Comparison of ENCODE assay signal across 27 cellular contexts in genomic region chr1:81967957-81968356, GRCh38.
DNase-seq lines count a peak whose midpoint lies in the region; TF ChIP-seq lines count a peak whose summit lies in the region.
"Had no signal": no experiment of that assay in that cellular context is flagged by ENCODE, and none has a peak within 500 bp of the region (broad histone marks: within the 10 kb centered on the region; RNA-seq: fewer than 3 reads in every experiment).

No MANE protein-coding gene starts in this region.

- intact Hi-C loops in thyroid gland (cut with DNase I), result no loop called here

- TF ChIP-seq POLR2A in thyroid gland (IDR thresholded peaks at IDR 0.05), result no peak

- H3K9ac ChIP-seq in neuronal stem cell (ENCODE audit: low read depth, low read length, poor library complexity), result no peak overlapping the region
- H3K9ac ChIP-seq: BLaER1 treated with 17β-estradiol and CSF1 and Interleukin-3, amounts not matched to agents 10 nM and 100 nM; SK-N-SH had no signal

- H3K79me1 ChIP-seq in neuronal stem cell (ENCODE audit: low read depth, low read length), result no peaks in the 10 kb centered on the region

- no peak overlapping the region for H3K4me3 ChIP-seq in HEK293 (ENCODE audit: low read depth, low read length)
- no peak overlapping the region for H3K4me3 ChIP-seq in neuronal stem cell (ENCODE audit: low read length in 2 of 2)
- H3K4me3 ChIP-seq in thyroid gland (replicated peaks in 1 of 3), result no peak overlapping the region
- H3K4me3 ChIP-seq: BLaER1 treated with 17β-estradiol and CSF1 and Interleukin-3, amounts not matched to agents 10 nM and 100 nM; coronary artery; mucosa of descending colon; ovary; PC-9; smooth muscle cell; stomach had no signal

- H2BK15ac ChIP-seq in neuronal stem cell (ENCODE audit: low read length), result no peak overlapping the region

- no CpG with 5 or more reads among the region's 3 CpGs for WGBS in neuronal stem cell (ENCODE audit: extremely low coverage in 2 of 2, insufficient read length in 2 of 2, insufficient replicate concordance in 1 of 2), 2 donors
- 93% methylated on average over 3 of the region's 3 CpGs for WGBS in thyroid gland, 2 donors

- H3K4me2 ChIP-seq in neuronal stem cell (ENCODE audit: insufficient read depth, low read length, poor library complexity, severe bottlenecking), result no peak overlapping the region
- H3K4me2 ChIP-seq: BLaER1 treated with 17β-estradiol and CSF1 and Interleukin-3, amounts not matched to agents 10 nM and 100 nM; PC-9; SK-N-SH; smooth muscle cell had no signal

- peaks cover 13 to 35% of the 10 kb centered on the region in 2 experiments for H3K36me3 ChIP-seq in HEK293 (ENCODE audit: control insufficient read depth in 2 of 2, insufficient read depth in 1 of 2, low read length in 2 of 2)
- peaks cover 8 to 100% of the 10 kb centered on the region in 2 donors for H3K36me3 ChIP-seq in neuronal stem cell (replicated peaks in 1 of 2; ENCODE audit: control insufficient read depth in 2 of 2, insufficient read depth in 2 of 2, low read length in 2 of 2)
- peaks cover 4 to 16% of the 10 kb centered on the region in 2 donors for H3K36me3 ChIP-seq in thyroid gland
- H3K36me3 ChIP-seq: BLaER1 treated with 17β-estradiol and CSF1 and Interleukin-3, amounts not matched to agents 10 nM and 100 nM; ovary had no signal

- TF ChIP-seq CTCF in HEK293 (tag by site-specific recombination; IDR thresholded peaks at IDR 0.05) (no peak), thyroid gland (IDR thresholded peaks at IDR 0.05) (no peak)

- H3K9me3 ChIP-seq in HEK293 (ENCODE audit: control insufficient read depth, insufficient read depth, low read depth, low read length), result no peaks in the 10 kb centered on the region
- H3K9me3 ChIP-seq in neuronal stem cell (replicated peaks in 1 of 2; ENCODE audit: control insufficient read depth in 2 of 2, insufficient read depth in 1 of 2, low read depth in 1 of 2, low read length in 2 of 2), result peaks cover 0 to 10% of the 10 kb centered on the region in 2 donors
- H3K9me3 ChIP-seq in thyroid gland, result no peaks in the 10 kb centered on the region
- H3K9me3 ChIP-seq: BLaER1 treated with 17β-estradiol and CSF1 and Interleukin-3, amounts not matched to agents 10 nM and 100 nM; mucosa of descending colon; ovary; SK-N-SH; stomach had no signal

- CTCF ChIA-PET in HEK293 (lab: Yijun Ruan, JAX), result no interaction called here

- H2BK120ac ChIP-seq in neuronal stem cell (ENCODE audit: low read depth, low read length), result no peak overlapping the region

- H3K27me3 ChIP-seq in neuronal stem cell (ENCODE audit: control insufficient read depth in 3 of 3, insufficient read depth in 3 of 3, low read depth in 1 of 3, low read length in 3 of 3), result no peaks in the 10 kb centered on the region
- H3K27me3 ChIP-seq in thyroid gland, result no peaks in the 10 kb centered on the region
- H3K27me3 ChIP-seq: BLaER1 treated with 17β-estradiol and CSF1 and Interleukin-3, amounts not matched to agents 10 nM and 100 nM; ovary; stomach had no signal

- no peak overlapping the region for H4K8ac ChIP-seq in neuronal stem cell (ENCODE audit: low read depth, low read length)

- H3K14ac ChIP-seq in neuronal stem cell (ENCODE audit: low read length), result no peak overlapping the region

- H2AK5ac ChIP-seq in neuronal stem cell (ENCODE audit: low read depth, low read length), result no peak overlapping the region

- H2BK5ac ChIP-seq in neuronal stem cell (ENCODE audit: low read length), result no peak overlapping the region

- H3K4me1 ChIP-seq in HEK293 (ENCODE audit: control insufficient read depth, insufficient read depth, low read length) (no peaks in the 10 kb centered on the region), neuronal stem cell (ENCODE audit: control insufficient read depth in 2 of 2, insufficient read depth in 1 of 2, low read depth in 1 of 2, low read length in 2 of 2) (peaks cover 0 to 2% of the 10 kb centered on the region in 2 donors), thyroid gland (no peaks in the 10 kb centered on the region)
- H3K4me1 ChIP-seq: BLaER1 treated with 17β-estradiol and CSF1 and Interleukin-3, amounts not matched to agents 10 nM and 100 nM; stomach had no signal

- no peak overlapping the region for H2BK12ac ChIP-seq in neuronal stem cell (ENCODE audit: low read length)

- DNase-seq in NCI-H146 treated with DMSO at 0.1 percent for 48 hours (lab: John Stamatoyannopoulos, UW; ENCODE audit: unreplicated experiment), result peak; percentile 5
- peak; percentile 31 for DNase-seq in NCI-H69 (lab: John Stamatoyannopoulos, UW)
- no peak for DNase-seq in T-helper 9 cell
- no peak for DNase-seq in neuronal stem cell (ENCODE audit: low spot score)
- DNase-seq in thyroid gland, result no peak
- DNase-seq in occipital lobe (lab: John Stamatoyannopoulos, UW), result no peak
- DNase-seq: activated CD4-positive, alpha-beta T cell treated with anti-CD3 and anti-CD28 coated beads, Interleukin-2, amount 50 U/mL, for 4 hours; activated CD8-positive, alpha-beta memory T cell treated with anti-CD3 and anti-CD28 coated beads, Interleukin-2, amount 10 ng/mL, durations not matched to agents 7 days and 5 days; activated naive CD8-positive, alpha-beta T cell treated with anti-CD3 and anti-CD28 coated beads, Interleukin-2, amount 50 U/mL, for 24 hours; activated T-cell treated with anti-CD3 and anti-CD28 coated beads, Interleukin-2, amount 50 U/mL, for 48 hours; effector memory CD4-positive, alpha-beta T cell; GDM1; Karpas-422; mammary epithelial cell; mucosa of descending colon; natural killer cell; NCI-H187; ovary; PC-9; SK-N-SH; stimulated activated CD4-positive, alpha-beta T cell treated with anti-CD3 and anti-CD28 coated beads, Interleukin-1b, Interleukin-23, amount 100 ng/mL, for 48 hours; stimulated activated CD8-positive, alpha-beta memory T cell treated with anti-CD3 and anti-CD28 coated beads, Interleukin-4, amount 100 ng/mL, for 48 hours; stomach had no signal

- no peak overlapping the region for H3K27ac ChIP-seq in HEK293 (ENCODE audit: extremely low read depth, low read depth, low read length)
- H3K27ac ChIP-seq in neuronal stem cell (replicated peaks; ENCODE audit: low read length), result no peak overlapping the region
- H3K27ac ChIP-seq in thyroid gland, result no peak overlapping the region
- H3K27ac ChIP-seq: BLaER1 treated with 17β-estradiol and CSF1 and Interleukin-3, amounts not matched to agents 10 nM and 100 nM; coronary artery; ovary; PC-9; stomach had no signal

- no peak overlapping the region for H3K23ac ChIP-seq in neuronal stem cell (ENCODE audit: low read depth, low read length, poor library complexity)

- H2AFZ ChIP-seq in neuronal stem cell (ENCODE audit: low read length), result no peak overlapping the region
- H2AFZ ChIP-seq: PC-9 had no signal

- no peak overlapping the region for H3K4ac ChIP-seq in neuronal stem cell (ENCODE audit: low read length)

- no peak overlapping the region for H3K18ac ChIP-seq in neuronal stem cell (ENCODE audit: low read length)

- POLR2A ChIA-PET in HEK293 (lab: Yijun Ruan, JAX), result no interaction called here

- H4K91ac ChIP-seq in neuronal stem cell (ENCODE audit: low read depth, low read length, poor library complexity), result no peak overlapping the region

TF ChIP-seq in HEK293, 187 proteins besides CTCF, POLR2A, EP300 and RAD21 (continues in another document):
- TF ChIP-seq PRDM6 (tag by site-specific recombination; IDR thresholded peaks at IDR 0.05) (peak; percentile 84), ZNF629 (tag by site-specific recombination; IDR thresholded peaks at IDR 0.05) (no peak), SP3 (tag by site-specific recombination; IDR thresholded peaks at IDR 0.05) (no peak), ZBTB7A (tag by site-specific recombination; IDR thresholded peaks at IDR 0.05; ENCODE audit: low read depth) (no peak), ZNF704 (tag by site-specific recombination; IDR thresholded peaks at IDR 0.05) (no peak), ZNF692 (tag by site-specific recombination; IDR thresholded peaks at IDR 0.05) (no peak)

Comparison
In these comparisons a context has a peak if more than half of its experiments do, and no peak if none do; other contexts are left out.
1. DNase-seq: peak in NCI-H146 treated with DMSO at 0.1 percent for 48 hours (single experiment) and NCI-H69 (single experiment); none in T-helper 9 cell (single experiment), neuronal stem cell (single experiment), thyroid gland (0 of 2) and occipital lobe (single experiment).